Comparison of ENCODE assay signal across 8 cellular contexts in the genomic region with DNA sequence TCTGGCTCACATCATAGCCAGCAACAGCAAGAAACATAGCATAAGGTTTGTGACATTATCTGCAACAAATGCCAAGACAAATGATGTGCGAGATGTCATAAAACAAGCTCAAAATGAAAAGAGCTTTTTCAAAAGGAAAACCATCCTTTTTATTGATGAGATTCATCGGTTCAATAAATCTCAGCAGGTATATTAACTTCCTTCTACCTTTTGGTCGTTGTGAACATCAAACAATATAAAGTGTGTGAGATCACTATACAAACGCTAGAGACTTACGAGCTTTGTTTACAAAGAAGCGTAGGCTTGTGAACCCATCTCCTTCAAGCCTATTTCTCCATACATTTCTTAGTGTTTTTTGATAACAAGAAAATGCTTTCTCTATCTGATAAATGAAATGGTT. TPM values are rescaled to one million over a fixed set of nuclear protein-coding genes. Genes with fewer than 3 reads are reported as not detected.
A peak's percentile ranks its signal among the peaks of the same experiment; 100 is the strongest.
DNase-seq lines count a peak whose midpoint lies in the region; ATAC-seq and TF ChIP-seq lines count a peak whose summit lies in the region.

No MANE protein-coding gene starts in this region.

- intact Hi-C loops in activated CD4-positive, alpha-beta T cell treated with anti-CD3 and anti-CD28 coated beads, Interleukin-2, amount 10 ng/mL, durations not matched to agents 24 days and 14 days (cut with micrococcal nuclease) = loop anchor here (5.0 kb wide), 2 partner anchors 134 to 521 kb away; a partner anchor contains a TSS
- intact Hi-C loops in psoas muscle (cut with DNase I) = no loop called here

- H3K4me1 ChIP-seq in OCI-LY3 (ENCODE audit: low read length) = peaks cover 23% of the 10 kb centered on the region
- peaks cover 14% of the 10 kb centered on the region for H3K4me1 ChIP-seq in endocrine pancreas (ENCODE audit: control insufficient read depth, insufficient read depth, low read length)
- H3K4me1 ChIP-seq in psoas muscle = peaks cover 49% of the 10 kb centered on the region

- H4K20me1 ChIP-seq in OCI-LY3 (ENCODE audit: insufficient read depth, low read length) = peaks cover 48% of the 10 kb centered on the region

- H3K9me3 ChIP-seq in OCI-LY3 (ENCODE audit: insufficient read depth, low read length) (no peaks in the 10 kb centered on the region), endocrine pancreas (ENCODE audit: control insufficient read depth, low read length) (no peaks in the 10 kb centered on the region), psoas muscle (no peaks in the 10 kb centered on the region)

- no peak for DNase-seq in activated CD4-positive, alpha-beta T cell treated with anti-CD3 and anti-CD28 coated beads, Interleukin-2, amount 10 ng/mL, durations not matched to agents 24 days and 14 days
- DNase-seq in activated CD4-positive, alpha-beta T cell treated with anti-CD3 and anti-CD28 coated beads, Interleukin-2, amount 50 U/mL, for 48 hours = no peak
- DNase-seq in psoas muscle (no peak), NCI-H748 (lab: John Stamatoyannopoulos, UW; ENCODE audit: unreplicated experiment) (no peak), nucleus accumbens (lab: John Stamatoyannopoulos, UW) (no peak)

- H3K4me3 ChIP-seq in OCI-LY3 (ENCODE audit: low read length) (no peak overlapping the region), endocrine pancreas (ENCODE audit: control insufficient read depth, insufficient read depth, low read length) (peak overlapping the region; percentile 85), psoas muscle (peak overlapping the region; percentile 86)

- ATAC-seq in psoas muscle (no peak), HG03378 (IDR thresholded peaks at IDR 0.05; ENCODE audit: unreplicated experiment) (no peak)

- WGBS in psoas muscle, 3 donors = 34 to 49% (median 40%) methylated on average over 6 of the region's 6 CpGs

- H3K27me3 ChIP-seq in OCI-LY3 (ENCODE audit: low read depth, low read length) (no peaks in the 10 kb centered on the region), endocrine pancreas (ENCODE audit: control insufficient read depth, insufficient read depth, low read length) (no peaks in the 10 kb centered on the region), psoas muscle (ENCODE audit: insufficient read depth in 3 of 3, low read length in 2 of 3) (no peaks in the 10 kb centered on the region)

- no peak overlapping the region for H2AFZ ChIP-seq in OCI-LY3 (ENCODE audit: low read depth, low read length)

- peaks cover 39% of the 10 kb centered on the region for H3K36me3 Mint-ChIP-seq in activated CD4-positive, alpha-beta T cell treated with anti-CD3 and anti-CD28 coated beads, Interleukin-2, amount 10 ng/mL, durations not matched to agents 24 days and 14 days (ENCODE audit: low read depth)

- peaks cover 32% of the 10 kb centered on the region for H3K36me3 ChIP-seq in OCI-LY3 (replicated peaks; ENCODE audit: low read depth, low read length)
- no peaks in the 10 kb centered on the region for H3K36me3 ChIP-seq in endocrine pancreas (ENCODE audit: control insufficient read depth, insufficient read depth, low read length)
- peaks cover 2 to 18% of the 10 kb centered on the region in 2 donors for H3K36me3 ChIP-seq in psoas muscle (ENCODE audit: insufficient read depth in 1 of 2, low read depth in 1 of 2)

- H3K9ac ChIP-seq in OCI-LY3 (ENCODE audit: low read length) (no peak overlapping the region), endocrine pancreas (ENCODE audit: control insufficient read depth, insufficient read depth, low read length) (no peak overlapping the region)

- peaks cover 54% of the 10 kb centered on the region for H3K4me1 Mint-ChIP-seq in activated CD4-positive, alpha-beta T cell treated with anti-CD3 and anti-CD28 coated beads, Interleukin-2, amount 10 ng/mL, durations not matched to agents 24 days and 14 days

- peak overlapping the region; percentile 79; the same call in 1 of the 2 replicates for H3K4me2 ChIP-seq in OCI-LY3 (ENCODE audit: low read length)

- peak overlapping the region; percentile 88 for H3K4me3 Mint-ChIP-seq in activated CD4-positive, alpha-beta T cell treated with anti-CD3 and anti-CD28 coated beads, Interleukin-2, amount 10 ng/mL, durations not matched to agents 24 days and 14 days

- peaks cover 80% of the 10 kb centered on the region for H3K79me2 ChIP-seq in OCI-LY3 (ENCODE audit: low read length)

- no peak for TF ChIP-seq CTCF in OCI-LY3 (IDR thresholded peaks at IDR 0.05; ENCODE audit: low read depth, low read length)
- no peak for TF ChIP-seq CTCF in psoas muscle (IDR thresholded peaks at IDR 0.05)

- no peaks in the 10 kb centered on the region for H3K27me3 Mint-ChIP-seq in activated CD4-positive, alpha-beta T cell treated with anti-CD3 and anti-CD28 coated beads, Interleukin-2, amount 10 ng/mL, durations not matched to agents 24 days and 14 days

- H3K27ac Mint-ChIP-seq in activated CD4-positive, alpha-beta T cell treated with anti-CD3 and anti-CD28 coated beads, Interleukin-2, amount 10 ng/mL, durations not matched to agents 24 days and 14 days = no peak overlapping the region

- H3K9me3 Mint-ChIP-seq in activated CD4-positive, alpha-beta T cell treated with anti-CD3 and anti-CD28 coated beads, Interleukin-2, amount 10 ng/mL, durations not matched to agents 24 days and 14 days = no peaks in the 10 kb centered on the region

- H3K27ac ChIP-seq in OCI-LY3 (ENCODE audit: low read length) = no peak overlapping the region
- H3K27ac ChIP-seq in psoas muscle = peak overlapping the region; percentile 93

RNA-seq across cellular contexts. Expression of a gene that starts 3.5 kb away (rescaled TPM):
- total RNA-seq in activated CD4-positive, alpha-beta T cell treated with anti-CD3 and anti-CD28 coated beads, Interleukin-2, amount 10 ng/mL, durations not matched to agents 24 days and 14 days = 49.3 and 50.5 TPM in 2 replicates
- total RNA-seq in psoas muscle = 10 to 100 TPM; 26.5 to 53.3 (median 41.3) TPM
- polyA plus RNA-seq in psoas muscle = 10 to 100 TPM; 38.0 to 73.9 (median 56.4) TPM

RNA-seq across cellular contexts. Expression of a gene that starts 18.0 kb away (rescaled TPM):
- 0.07 and 0.14 TPM in 2 replicates for total RNA-seq in activated CD4-positive, alpha-beta T cell treated with anti-CD3 and anti-CD28 coated beads, Interleukin-2, amount 10 ng/mL, durations not matched to agents 24 days and 14 days
- 10 to 100 TPM in 1 of 4 donors, 1 to 10 TPM in 3; 1.2 to 23.4 (median 2.2) TPM for total RNA-seq in psoas muscle
- polyA plus RNA-seq in psoas muscle = 100 to 1,000 TPM in 1 of 3 donors, 10 to 100 TPM in 1, under 1 TPM in 1; 0.09 to 143 (median 30.0) TPM
